ENCODE assay signal across 1 cellular context in genomic region chr1:4615138-4615470, GRCh38.
TF ChIP-seq lines count a peak whose summit lies in the region.

No MANE protein-coding gene starts in this region.

TF ChIP-seq in GM23338, 12 proteins besides CTCF, POLR2A, EP300 and RAD21 (continued from another document):
- TF ChIP-seq, protein P1, sequence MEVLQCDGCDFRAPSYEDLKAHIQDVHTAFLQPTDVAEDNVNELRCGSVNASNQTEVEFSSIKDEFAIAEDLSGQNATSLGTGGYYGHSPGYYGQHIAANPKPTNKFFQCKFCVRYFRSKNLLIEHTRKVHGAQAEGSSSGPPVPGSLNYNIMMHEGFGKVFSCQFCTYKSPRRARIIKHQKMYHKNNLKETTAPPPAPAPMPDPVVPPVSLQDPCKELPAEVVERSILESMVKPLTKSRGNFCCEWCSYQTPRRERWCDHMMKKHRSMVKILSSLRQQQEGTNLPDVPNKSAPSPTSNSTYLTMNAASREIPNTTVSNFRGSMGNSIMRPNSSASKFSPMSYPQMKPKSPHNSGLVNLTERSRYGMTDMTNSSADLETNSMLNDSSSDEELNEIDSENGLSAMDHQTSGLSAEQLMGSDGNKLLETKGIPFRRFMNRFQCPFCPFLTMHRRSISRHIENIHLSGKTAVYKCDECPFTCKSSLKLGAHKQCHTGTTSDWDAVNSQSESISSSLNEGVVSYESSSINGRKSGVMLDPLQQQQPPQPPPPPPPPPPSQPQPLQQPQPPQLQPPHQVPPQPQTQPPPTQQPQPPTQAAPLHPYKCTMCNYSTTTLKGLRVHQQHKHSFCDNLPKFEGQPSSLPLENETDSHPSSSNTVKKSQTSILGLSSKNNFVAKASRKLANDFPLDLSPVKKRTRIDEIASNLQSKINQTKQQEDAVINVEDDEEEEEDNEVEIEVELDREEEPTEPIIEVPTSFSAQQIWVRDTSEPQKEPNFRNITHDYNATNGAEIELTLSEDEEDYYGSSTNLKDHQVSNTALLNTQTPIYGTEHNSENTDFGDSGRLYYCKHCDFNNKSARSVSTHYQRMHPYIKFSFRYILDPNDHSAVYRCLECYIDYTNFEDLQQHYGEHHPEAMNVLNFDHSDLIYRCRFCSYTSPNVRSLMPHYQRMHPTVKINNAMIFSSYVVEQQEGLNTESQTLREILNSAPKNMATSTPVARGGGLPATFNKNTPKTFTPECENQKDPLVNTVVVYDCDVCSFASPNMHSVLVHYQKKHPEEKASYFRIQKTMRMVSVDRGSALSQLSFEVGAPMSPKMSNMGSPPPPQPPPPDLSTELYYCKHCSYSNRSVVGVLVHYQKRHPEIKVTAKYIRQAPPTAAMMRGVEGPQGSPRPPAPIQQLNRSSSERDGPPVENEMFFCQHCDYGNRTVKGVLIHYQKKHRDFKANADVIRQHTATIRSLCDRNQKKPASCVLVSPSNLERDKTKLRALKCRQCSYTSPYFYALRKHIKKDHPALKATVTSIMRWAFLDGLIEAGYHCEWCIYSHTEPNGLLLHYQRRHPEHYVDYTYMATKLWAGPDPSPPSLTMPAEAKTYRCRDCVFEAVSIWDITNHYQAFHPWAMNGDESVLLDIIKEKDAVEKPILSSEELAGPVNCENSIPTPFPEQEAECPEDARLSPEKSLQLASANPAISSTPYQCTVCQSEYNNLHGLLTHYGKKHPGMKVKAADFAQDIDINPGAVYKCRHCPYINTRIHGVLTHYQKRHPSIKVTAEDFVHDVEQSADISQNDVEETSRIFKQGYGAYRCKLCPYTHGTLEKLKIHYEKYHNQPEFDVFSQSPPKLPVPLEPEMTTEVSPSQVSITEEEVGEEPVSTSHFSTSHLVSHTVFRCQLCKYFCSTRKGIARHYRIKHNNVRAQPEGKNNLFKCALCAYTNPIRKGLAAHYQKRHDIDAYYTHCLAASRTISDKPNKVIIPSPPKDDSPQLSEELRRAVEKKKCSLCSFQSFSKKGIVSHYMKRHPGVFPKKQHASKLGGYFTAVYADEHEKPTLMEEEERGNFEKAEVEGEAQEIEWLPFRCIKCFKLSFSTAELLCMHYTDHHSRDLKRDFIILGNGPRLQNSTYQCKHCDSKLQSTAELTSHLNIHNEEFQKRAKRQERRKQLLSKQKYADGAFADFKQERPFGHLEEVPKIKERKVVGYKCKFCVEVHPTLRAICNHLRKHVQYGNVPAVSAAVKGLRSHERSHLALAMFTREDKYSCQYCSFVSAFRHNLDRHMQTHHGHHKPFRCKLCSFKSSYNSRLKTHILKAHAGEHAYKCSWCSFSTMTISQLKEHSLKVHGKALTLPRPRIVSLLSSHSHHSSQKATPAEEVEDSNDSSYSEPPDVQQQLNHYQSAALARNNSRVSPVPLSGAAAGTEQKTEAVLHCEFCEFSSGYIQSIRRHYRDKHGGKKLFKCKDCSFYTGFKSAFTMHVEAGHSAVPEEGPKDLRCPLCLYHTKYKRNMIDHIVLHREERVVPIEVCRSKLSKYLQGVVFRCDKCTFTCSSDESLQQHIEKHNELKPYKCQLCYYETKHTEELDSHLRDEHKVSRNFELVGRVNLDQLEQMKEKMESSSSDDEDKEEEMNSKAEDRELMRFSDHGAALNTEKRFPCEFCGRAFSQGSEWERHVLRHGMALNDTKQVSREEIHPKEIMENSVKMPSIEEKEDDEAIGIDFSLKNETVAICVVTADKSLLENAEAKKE (CRISPR knock-in tag; IDR thresholded peaks at IDR 0.05) = no peak
- TF ChIP-seq EZH2 (IDR thresholded peaks at IDR 0.05; ENCODE audit: low read depth, unreplicated experiment) (no peak), EZH2phosphoT487 (IDR thresholded peaks at IDR 0.05; ENCODE audit: unreplicated experiment) (no peak), ETS1 (IDR thresholded peaks at IDR 0.05) (no peak)
